In the genomic region with DNA sequence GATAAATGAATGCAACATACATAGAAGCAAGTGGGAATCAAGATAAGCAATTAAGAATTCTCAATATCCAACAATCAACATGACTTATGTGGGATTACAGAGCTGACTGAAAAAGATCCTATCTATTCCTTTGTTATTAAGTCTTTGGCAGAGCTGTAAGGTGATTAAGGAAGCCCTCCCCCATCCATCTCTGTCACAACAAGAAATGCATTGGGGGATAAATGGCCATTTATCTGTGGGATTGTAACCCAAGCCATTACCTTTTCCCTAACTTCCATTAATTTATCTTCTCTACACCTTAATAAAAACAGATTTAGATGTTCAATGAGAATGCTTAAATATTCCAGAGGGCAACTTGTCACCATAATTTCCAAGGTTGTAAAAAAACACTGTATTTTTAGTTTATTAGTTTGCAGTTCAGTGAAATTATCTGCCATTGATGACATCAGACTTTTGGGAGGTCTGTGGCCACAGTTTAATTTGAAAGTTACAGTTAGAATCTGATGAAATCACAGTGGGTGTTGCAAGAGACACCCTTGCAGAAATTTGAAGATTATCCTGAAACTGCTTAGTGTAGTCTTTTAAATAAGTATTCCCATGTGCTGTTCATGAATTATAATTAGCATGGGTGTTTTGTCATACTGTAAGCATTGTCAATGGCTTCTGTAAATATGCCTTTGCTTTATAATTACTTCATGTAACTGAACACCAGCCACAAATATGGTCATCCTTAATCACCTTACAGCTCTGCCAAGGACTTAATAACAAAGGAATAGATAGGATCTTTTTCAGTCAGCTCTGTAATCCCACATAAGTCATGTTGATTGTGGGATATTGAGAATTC, we compare ENCODE assay signal across 9 cellular contexts. TPM values are rescaled to one million over a fixed set of nuclear protein-coding genes. Genes with fewer than 3 reads are reported as not detected.
DNase-seq lines count a peak whose midpoint lies in the region; ATAC-seq, FAIRE-seq and TF ChIP-seq lines count a peak whose summit lies in the region.
"Had no signal": no experiment of that assay in that cellular context is flagged by ENCODE, and none has a peak within 500 bp of the region (broad histone marks: within the 10 kb centered on the region; RNA-seq: fewer than 3 reads in every experiment).

No MANE protein-coding gene starts in this region.

- H4K20me1 ChIP-seq in keratinocyte (ENCODE audit: control insufficient read depth, extremely low read depth, insufficient read depth, low read length), result no peaks in the 10 kb centered on the region

- H2AFZ ChIP-seq in keratinocyte (ENCODE audit: control insufficient read depth, low read length), result no peak overlapping the region

- no peaks in the 10 kb centered on the region for H3K27me3 ChIP-seq in keratinocyte (ENCODE audit: control insufficient read depth, extremely low read depth, insufficient read depth, low read length)
- H3K27me3 ChIP-seq in esophagus muscularis mucosa, result no peaks in the 10 kb centered on the region

- H3K9me3 ChIP-seq in keratinocyte (ENCODE audit: control insufficient read depth, low read depth, low read length) (no peaks in the 10 kb centered on the region), esophagus muscularis mucosa (no peaks in the 10 kb centered on the region)

- intact Hi-C loops in esophagus muscularis mucosa (cut with DNase I), result no loop called here

- TF ChIP-seq POLR2A in esophagus muscularis mucosa (IDR thresholded peaks at IDR 0.05; ENCODE audit: low read depth), result no peak

- H3K79me2 ChIP-seq in keratinocyte (ENCODE audit: control insufficient read depth, insufficient read depth, low read length), result no peaks in the 10 kb centered on the region

- no peak overlapping the region for H3K4me3 ChIP-seq in keratinocyte (ENCODE audit: control insufficient read depth in 2 of 3, extremely low read depth in 1 of 3, insufficient read depth in 2 of 3, low read depth in 1 of 3, low read length in 3 of 3)
- H3K4me3 ChIP-seq in esophagus muscularis mucosa, result no peak overlapping the region

- no peak overlapping the region for H3K9ac ChIP-seq in keratinocyte (ENCODE audit: control insufficient read depth, extremely low read depth, insufficient read depth, low read length)

- ATAC-seq in GM21786 (IDR thresholded peaks at IDR 0.05; ENCODE audit: unreplicated experiment), result no peak

- H3K36me3 ChIP-seq in keratinocyte (ENCODE audit: control insufficient read depth in 2 of 2, extremely low read depth in 1 of 2, insufficient read depth in 2 of 2, low read length in 2 of 2) (no peaks in the 10 kb centered on the region), esophagus muscularis mucosa (no peaks in the 10 kb centered on the region)

- dilution Hi-C loops in keratinocyte (cut with MboI; ENCODE audit: extremely low pct_ligation_motif_present, low sequenced_read_pairs), result no loop called here

- DNase-seq in GM04503 (ENCODE audit: low read depth) (peak; percentile 62), NCI-H1436 (lab: John Stamatoyannopoulos, UW) (peak; percentile 30), SKM-1 treated with dmso at 0.1 percent for 144 hours (lab: John Stamatoyannopoulos, UW; ENCODE audit: unreplicated experiment) (peak; percentile 32), keratinocyte (ENCODE audit: low read depth, low spot score) (no peak), esophagus muscularis mucosa (ENCODE audit: extremely low spot score) (no peak)
- no peak for DNase-seq in activated naive CD4-positive, alpha-beta T cell (lab: John Stamatoyannopoulos, UW)
- DNase-seq: activated B cell treated with CpG ODN at 0.5 μM for 24 hours; stimulated activated CD4-positive, alpha-beta T cell treated with anti-CD3 and anti-CD28 coated beads, Interleukin-15, amount 100 ng/mL, for 24 hours had no signal

- FAIRE-seq in keratinocyte (lab: Jason Lieb, UNC), result peak; percentile 84

- H3K27ac ChIP-seq in keratinocyte (ENCODE audit: control insufficient read depth, insufficient read depth, low read length) (no peak overlapping the region), esophagus muscularis mucosa (replicated peaks in 1 of 4) (no peak overlapping the region)

- no peak for TF ChIP-seq EP300 in esophagus muscularis mucosa (IDR thresholded peaks at IDR 0.05)

- H3K4me1 ChIP-seq in keratinocyte (ENCODE audit: control insufficient read depth, extremely low read depth, insufficient read depth, low read length) (peaks cover 17% of the 10 kb centered on the region), esophagus muscularis mucosa (peaks cover 0 to 4% (median 0%) of the 10 kb centered on the region in 4 donors)

- H3K4me2 ChIP-seq in keratinocyte (ENCODE audit: control insufficient read depth, extremely low read depth, insufficient read depth, low read depth, low read length), result no peak overlapping the region

- TF ChIP-seq CTCF in keratinocyte (optimal IDR thresholded peaks at IDR 0.05 in 1 of 3, IDR thresholded peaks at IDR 0.05 in 1 of 3, conservative IDR thresholded peaks at IDR 0.05 in 1 of 3; ENCODE audit: extremely low read depth in 1 of 3, insufficient read depth in 2 of 3, low read length in 3 of 3), result no peak
- no peak for TF ChIP-seq CTCF in esophagus muscularis mucosa (IDR thresholded peaks at IDR 0.05)

- H3K9me1 ChIP-seq in keratinocyte (ENCODE audit: control insufficient read depth, extremely low read depth, insufficient read depth, low read length), result no peaks in the 10 kb centered on the region

RNA-seq across cellular contexts. Expression of a gene that starts 49.4 kb away (rescaled TPM):
- polyA plus RNA-seq in keratinocyte, result 24.7 to 46.8 TPM (median 27.3 TPM) in 3 replicates
- polyA plus RNA-seq in keratinocyte (2011; ENCODE audit: low read depth), result 193 TPM
- 30.2 and 37.1 TPM in 2 replicates for polyA plus RNA-seq in keratinocyte (2011; cell fraction: cytosol; rRNA removed)
- 60.3 and 73.6 TPM in 2 replicates for polyA plus RNA-seq in keratinocyte (2011; cell fraction: nucleus; rRNA removed)
- polyA plus RNA-seq in keratinocyte (2012; ENCODE audit: low replicate concordance), result 40.4 and 62.3 TPM in 2 replicates
- 33.5 to 71.8 TPM (median 53.0 TPM) in 3 replicates for polyA minus RNA-seq in keratinocyte
- polyA minus RNA-seq in keratinocyte (2011; cell fraction: cytosol; rRNA and poly(A)+ RNA removed), result 43.5 TPM
- 36.9 and 67.8 TPM in 2 replicates for polyA minus RNA-seq in keratinocyte (2011; cell fraction: nucleus; rRNA and poly(A)+ RNA removed)
- 10 to 100 TPM; 37.8 to 65.8 (median 53.8) TPM for total RNA-seq in esophagus muscularis mucosa

Comparison
In these comparisons a context has a peak if more than half of its experiments do, and no peak if none do; other contexts are left out.
1. DNase-seq: peak in GM04503 (single experiment), NCI-H1436 (single experiment) and SKM-1 treated with dmso at 0.1 percent for 144 hours (single experiment); none in keratinocyte (single experiment), activated naive CD4-positive, alpha-beta T cell (0 of 4) and esophagus muscularis mucosa (single experiment).